Comparison of ENCODE assay signal across 28 cellular contexts in genomic region chr2:1521878-1522495, GRCh38.
"Had no signal": no experiment of that assay in that cellular context is flagged by ENCODE, and none has a peak within 500 bp of the region (broad histone marks: within the 10 kb centered on the region; RNA-seq: fewer than 3 reads in every experiment).

No MANE protein-coding gene starts in this region.

- DNase-seq: activated B cell treated with CpG ODN at 0.5 μM for 24 hours; activated CD4-positive, alpha-beta T cell treated with anti-CD3 and anti-CD28 coated beads for 1 hour; activated CD4-positive, alpha-beta T cell treated with anti-CD3 and anti-CD28 coated beads, Interleukin-2, amount 10 ng/mL, durations not matched to agents 24 days and 14 days; activated CD4-positive, alpha-beta T cell treated with anti-CD3 and anti-CD28 coated beads, Interleukin-2, amount 50 U/mL, for 48 hours; activated gamma-delta T cell treated with Interleukin-2 at 50 U/mL for 16 hours; activated naive CD8-positive, alpha-beta T cell treated with anti-CD3 and anti-CD28 coated beads for 36 hours; activated T-cell treated with anti-CD3 and anti-CD28 coated beads for 4 hours; activated T-cell treated with anti-CD3 and anti-CD28 coated beads, Interleukin-2, amount 50 U/mL, for 48 hours; body of pancreas; Karpas-422; MM.1S; NCI-H1105; NCI-H1436; NCI-H1694 treated with DMSO at 0.1 percent for 48 hours; NCI-H2029 treated with DMSO at 0.1 percent for 48 hours; NCI-H345; NCI-H510A; NCI-H526 treated with DMSO at 0.1 percent for 48 hours; NCI-H82; OCI-M1; Peyer's patch; SHP77 treated with DMSO at 0.1 percent for 48 hours; T-helper 2 cell; T1000 had no signal

- H3K36me3 Mint-ChIP-seq: activated naive CD4-positive, alpha-beta T cell treated with anti-CD3 and anti-CD28 coated beads, Interleukin-2, amount 10 ng/mL, durations not matched to agents 7 days and 5 days; activated naive CD8-positive, alpha-beta T cell treated with anti-CD3 and anti-CD28 coated beads for 36 hours had no signal

- H3K36me3 ChIP-seq: Peyer's patch had no signal

- H3K27ac Mint-ChIP-seq: activated B cell treated with CpG ODN at 0.5 μM for 24 hours; activated CD4-positive, alpha-beta T cell treated with anti-CD3 and anti-CD28 coated beads, Interleukin-2, amount 10 ng/mL, durations not matched to agents 24 days and 14 days; activated naive CD4-positive, alpha-beta T cell treated with anti-CD3 and anti-CD28 coated beads, Interleukin-2, amount 10 ng/mL, durations not matched to agents 7 days and 5 days; activated naive CD8-positive, alpha-beta T cell treated with anti-CD3 and anti-CD28 coated beads for 36 hours; activated T-helper 17 cell treated with anti-CD3 and anti-CD28 coated beads, Interleukin-2, amount 50 U/mL, for 72 hours had no signal

- ATAC-seq: activated T-helper 17 cell treated with anti-CD3 and anti-CD28 coated beads, Interleukin-2, amount 50 U/mL, for 72 hours; body of pancreas had no signal

- H3K9me3 ChIP-seq: body of pancreas had no signal

- H3K9me3 Mint-ChIP-seq: activated B cell treated with CpG ODN at 0.5 μM for 24 hours; activated CD4-positive, alpha-beta T cell treated with anti-CD3 and anti-CD28 coated beads, Interleukin-2, amount 10 ng/mL, durations not matched to agents 24 days and 14 days; activated naive CD4-positive, alpha-beta T cell treated with anti-CD3 and anti-CD28 coated beads, Interleukin-2, amount 10 ng/mL, durations not matched to agents 7 days and 5 days; activated naive CD8-positive, alpha-beta T cell treated with anti-CD3 and anti-CD28 coated beads for 36 hours; activated T-helper 17 cell treated with anti-CD3 and anti-CD28 coated beads, Interleukin-2, amount 50 U/mL, for 72 hours; central memory CD8-positive, alpha-beta T cell had no signal

- H3K27me3 Mint-ChIP-seq: activated B cell treated with CpG ODN at 0.5 μM for 24 hours; activated CD4-positive, alpha-beta T cell treated with anti-CD3 and anti-CD28 coated beads, Interleukin-2, amount 10 ng/mL, durations not matched to agents 24 days and 14 days; activated naive CD8-positive, alpha-beta T cell treated with anti-CD3 and anti-CD28 coated beads for 36 hours; activated T-helper 17 cell treated with anti-CD3 and anti-CD28 coated beads, Interleukin-2, amount 50 U/mL, for 72 hours; central memory CD8-positive, alpha-beta T cell had no signal

- H3K4me3 Mint-ChIP-seq: activated B cell treated with CpG ODN at 0.5 μM for 24 hours; activated CD4-positive, alpha-beta T cell treated with anti-CD3 and anti-CD28 coated beads, Interleukin-2, amount 10 ng/mL, durations not matched to agents 24 days and 14 days; activated naive CD4-positive, alpha-beta T cell treated with anti-CD3 and anti-CD28 coated beads, Interleukin-2, amount 10 ng/mL, durations not matched to agents 7 days and 5 days; activated naive CD8-positive, alpha-beta T cell treated with anti-CD3 and anti-CD28 coated beads for 36 hours; activated T-helper 17 cell treated with anti-CD3 and anti-CD28 coated beads, Interleukin-2, amount 50 U/mL, for 72 hours; central memory CD8-positive, alpha-beta T cell had no signal

- H3K27ac ChIP-seq: body of pancreas, Peyer's patch, RWPE1 had no signal
